13 cellular contexts compared by ENCODE assay signal in genomic region chr14:96225745-96226151, GRCh38. TPM values are rescaled to one million over a fixed set of nuclear protein-coding genes. Genes with fewer than 3 reads are reported as not detected.
DNase-seq lines count a peak whose midpoint lies in the region; ATAC-seq and TF ChIP-seq lines count a peak whose summit lies in the region.
"Had no signal": no experiment of that assay in that cellular context is flagged by ENCODE, and none has a peak within 500 bp of the region (broad histone marks: within the 10 kb centered on the region; RNA-seq: fewer than 3 reads in every experiment).

No MANE protein-coding gene starts in this region.

- no peak overlapping the region for H3K27ac ChIP-seq in left lung
- H3K27ac ChIP-seq: psoas muscle had no signal

- H3K4me3 ChIP-seq in HFF-Myc (replicated peaks; ENCODE audit: low read depth, low read length) (no peak overlapping the region), choroid plexus epithelial cell (ENCODE audit: low read depth, low read length) (no peak overlapping the region), left lung (no peak overlapping the region)
- H3K4me3 ChIP-seq: psoas muscle had no signal

- H3K4me1 ChIP-seq in left lung, result no peaks in the 10 kb centered on the region
- H3K4me1 ChIP-seq: psoas muscle had no signal

- no peaks in the 10 kb centered on the region for H3K27me3 ChIP-seq in left lung

- ATAC-seq in left lung, result peak; percentile 69
- no peak for ATAC-seq in HG02610 (IDR thresholded peaks at IDR 0.05; ENCODE audit: unreplicated experiment)
- ATAC-seq: psoas muscle had no signal

- peak; percentile 77 for DNase-seq in A172 (ENCODE audit: low spot score)
- DNase-seq in HFF-Myc (ENCODE audit: extremely low read depth, low read depth), result peak; percentile 45
- DNase-seq in choroid plexus epithelial cell (ENCODE audit: low read depth), result no peak
- no peak for DNase-seq in left lung
- no peak for DNase-seq in DMS53 treated with DMSO at 0.1 percent for 48 hours (lab: John Stamatoyannopoulos, UW; ENCODE audit: unreplicated experiment)
- DNase-seq in posterior vena cava (ENCODE audit: low spot score), result no peak
- DNase-seq in T-helper 1 cell, result no peak
- DNase-seq: CD8-positive, alpha-beta memory T cell; NCI-H1417 treated with DMSO at 0.1 percent for 48 hours; stimulated activated naive CD4-positive, alpha-beta T cell treated with Interleukin-2 at 50 U/mL for 16 hours; SW 1271 had no signal

- intact Hi-C loops in left lung (cut with DNase I) (no loop called here), posterior vena cava (cut with DNase I) (no loop called here)

- peak; percentile 60 for TF ChIP-seq CTCF in HFF-Myc (IDR thresholded peaks at IDR 0.05; ENCODE audit: low read depth, low read length, missing control alignments)
- peak; percentile 37 for TF ChIP-seq CTCF in choroid plexus epithelial cell (conservative IDR thresholded peaks at IDR 0.05; ENCODE audit: low read depth, low read length)
- TF ChIP-seq CTCF in left lung (IDR thresholded peaks at IDR 0.05), result no peak

- no peaks in the 10 kb centered on the region for H3K36me3 ChIP-seq in left lung

- peaks cover 0 to 3% of the 10 kb centered on the region in 2 donors for H3K9me3 ChIP-seq in left lung
- H3K9me3 ChIP-seq: psoas muscle had no signal

RNA-seq across cellular contexts. Expression of gene BDKRB2, which starts 21.1 kb away (rescaled TPM):
- 0.89 and 0.93 TPM in 2 replicates for total RNA-seq in A172 (2014; rRNA removed; shearing (Covaris generic))
- total RNA-seq in left lung (1 to 10 TPM in 1 of 2 donors, under 1 TPM in 1; 0.81 to 1.9 TPM), posterior vena cava (10 to 100 TPM in 1 of 2 donors, 1 to 10 TPM in 1; 4.6 to 10.3 TPM)
- total RNA-seq: CD8-positive, alpha-beta memory T cell had no signal

RNA-seq across cellular contexts. Expression of gene BDKRB1, which starts 30.3 kb away (rescaled TPM):
- 3.6 and 6.1 TPM in 2 replicates for total RNA-seq in A172 (2014; rRNA removed; shearing (Covaris generic))
- total RNA-seq in left lung (under 1 TPM in 1 of 2 donors, not detected in 1; 0.35 TPM), posterior vena cava (under 1 TPM; 0.24 to 0.56 TPM)
- total RNA-seq: CD8-positive, alpha-beta memory T cell had no signal

Comparison
In these comparisons a context has a peak if more than half of its experiments do, and no peak if none do; other contexts are left out.
1. DNase-seq: peak in A172 (single experiment) and HFF-Myc (single experiment); none in choroid plexus epithelial cell (single experiment), left lung (0 of 2), DMS53 treated with DMSO at 0.1 percent for 48 hours (single experiment), posterior vena cava (single experiment) and T-helper 1 cell (0 of 5).
2. CTCF ChIP-seq: peak in HFF-Myc (single experiment) and choroid plexus epithelial cell (single experiment); none in left lung (0 of 2).